ENCODE assay signal across 21 cellular contexts in genomic region chr2:855177-855576, GRCh38.
DNase-seq lines count a peak whose midpoint lies in the region; ATAC-seq and TF ChIP-seq lines count a peak whose summit lies in the region.
"Had no signal": no experiment of that assay in that cellular context is flagged by ENCODE, and none has a peak within 500 bp of the region (broad histone marks: within the 10 kb centered on the region; RNA-seq: fewer than 3 reads in every experiment).

No MANE protein-coding gene starts in this region.

- peak overlapping the region; percentile 83 for H3K4me2 ChIP-seq in Loucy (ENCODE audit: low read depth, low read length, poor library complexity, severe bottlenecking)

- TF ChIP-seq CTCF in Loucy (conservative IDR thresholded peaks at IDR 0.05; ENCODE audit: low read length) (no peak), natural killer cell (IDR thresholded peaks at IDR 0.05) (no peak), mucosa of descending colon (IDR thresholded peaks at IDR 0.05) (no peak), esophagus muscularis mucosa (IDR thresholded peaks at IDR 0.05) (no peak)

- WGBS in esophagus muscularis mucosa: 77% methylated on average over 10 of the region's 10 CpGs

- H3K4me3 Mint-ChIP-seq in activated T-helper 17 cell treated with anti-CD3 and anti-CD28 coated beads, Interleukin-2, amount 50 U/mL, for 72 hours: peak overlapping the region; percentile 52
- peak overlapping the region; percentile 77 for H3K4me3 Mint-ChIP-seq in natural killer cell
- H3K4me3 Mint-ChIP-seq: activated naive CD8-positive, alpha-beta T cell had no signal

- peaks cover 12% of the 10 kb centered on the region for H3K9me3 Mint-ChIP-seq in activated T-helper 17 cell treated with anti-CD3 and anti-CD28 coated beads, Interleukin-2, amount 50 U/mL, for 72 hours
- peaks cover 3 to 19% of the 10 kb centered on the region in 2 donors for H3K9me3 Mint-ChIP-seq in natural killer cell

- H3K4me3 ChIP-seq in Loucy (ENCODE audit: low read length, poor library complexity, severe bottlenecking): peak overlapping the region; percentile 77
- H3K4me3 ChIP-seq in mucosa of descending colon: no peak overlapping the region
- H3K4me3 ChIP-seq in esophagus muscularis mucosa: no peak overlapping the region
- H3K4me3 ChIP-seq: heart left ventricle, upper lobe of left lung had no signal

- no peaks in the 10 kb centered on the region for H3K79me2 ChIP-seq in Loucy (ENCODE audit: insufficient read depth, low read length)

- peaks cover 10% of the 10 kb centered on the region for H3K4me1 Mint-ChIP-seq in activated T-helper 17 cell treated with anti-CD3 and anti-CD28 coated beads, Interleukin-2, amount 50 U/mL, for 72 hours
- peaks cover 24 to 33% of the 10 kb centered on the region in 2 donors for H3K4me1 Mint-ChIP-seq in natural killer cell

- TF ChIP-seq EP300 in esophagus muscularis mucosa (IDR thresholded peaks at IDR 0.05): no peak

- no peaks in the 10 kb centered on the region for H4K20me1 ChIP-seq in Loucy (ENCODE audit: insufficient read depth, low read length, poor library complexity, severe bottlenecking)

- intact Hi-C loops in natural killer cell (cut with micrococcal nuclease) (no loop called here), mucosa of descending colon (cut with DNase I, micrococcal nuclease) (loop anchor here in 1 of 2 donors (10.0 kb wide), 1 partner anchor 690 kb away; no protein-coding TSS in a partner anchor), esophagus muscularis mucosa (cut with DNase I) (no loop called here)

- H3K27me3 ChIP-seq in Loucy (ENCODE audit: insufficient read depth, low read length, poor library complexity, severe bottlenecking) (no peaks in the 10 kb centered on the region), esophagus muscularis mucosa (no peaks in the 10 kb centered on the region)
- H3K27me3 ChIP-seq: heart left ventricle, upper lobe of left lung had no signal

- H3K9me3 ChIP-seq in Loucy (ENCODE audit: insufficient read depth, low read depth, low read length) (no peaks in the 10 kb centered on the region), mucosa of descending colon (no peaks in the 10 kb centered on the region), esophagus muscularis mucosa (no peaks in the 10 kb centered on the region)
- H3K9me3 ChIP-seq: Caco-2, heart left ventricle, upper lobe of left lung had no signal

- TF ChIP-seq POLR2A in esophagus muscularis mucosa (IDR thresholded peaks at IDR 0.05; ENCODE audit: low read depth): no peak

- no peaks in the 10 kb centered on the region for H3K36me3 Mint-ChIP-seq in activated T-helper 17 cell treated with anti-CD3 and anti-CD28 coated beads, Interleukin-2, amount 50 U/mL, for 72 hours (ENCODE audit: low read depth)
- no peaks in the 10 kb centered on the region for H3K36me3 Mint-ChIP-seq in natural killer cell
- H3K36me3 Mint-ChIP-seq: activated naive CD8-positive, alpha-beta T cell had no signal

- H2AFZ ChIP-seq in Loucy (ENCODE audit: low read length): peak overlapping the region; percentile 67

- H3K4me1 ChIP-seq in Loucy (ENCODE audit: insufficient read depth, low read length, poor library complexity, severe bottlenecking): peaks cover 35% of the 10 kb centered on the region
- no peaks in the 10 kb centered on the region for H3K4me1 ChIP-seq in mucosa of descending colon (ENCODE audit: low read depth)
- H3K4me1 ChIP-seq in esophagus muscularis mucosa: no peaks in the 10 kb centered on the region
- H3K4me1 ChIP-seq: Caco-2, heart left ventricle, upper lobe of left lung had no signal

- peak overlapping the region; percentile 75 for H3K9ac ChIP-seq in Loucy (ENCODE audit: low read depth, low read length, poor library complexity, severe bottlenecking)

- H3K36me3 ChIP-seq in Loucy (ENCODE audit: insufficient read depth, low read length) (no peaks in the 10 kb centered on the region), mucosa of descending colon (ENCODE audit: low read depth) (no peaks in the 10 kb centered on the region), esophagus muscularis mucosa (no peaks in the 10 kb centered on the region)
- H3K36me3 ChIP-seq: heart left ventricle, upper lobe of left lung had no signal

- no peak overlapping the region for H3K27ac ChIP-seq in esophagus muscularis mucosa (replicated peaks in 1 of 4)
- H3K27ac ChIP-seq: 22Rv1, heart left ventricle, upper lobe of left lung had no signal

- DNase-seq in DMS153 (lab: John Stamatoyannopoulos, UW): peak; percentile 10
- DNase-seq in DMS153 treated with DMSO at 0.1 percent for 48 hours (lab: John Stamatoyannopoulos, UW; ENCODE audit: unreplicated experiment): no peak
- no peak for DNase-seq in natural killer cell
- DNase-seq in mucosa of descending colon: no peak
- no peak for DNase-seq in esophagus muscularis mucosa (ENCODE audit: extremely low spot score)
- DNase-seq: activated T-cell treated with anti-CD3 and anti-CD28 coated beads, Interleukin-2, amount 50 U/mL, for 1 hour; heart left ventricle; IMR-90; mammary epithelial cell; NCI-H1417 treated with DMSO at 0.1 percent for 48 hours; NCI-H2107; NCI-H446; Right ventricle myocardium superior; upper lobe of left lung had no signal

- no peaks in the 10 kb centered on the region for H3K27me3 Mint-ChIP-seq in activated T-helper 17 cell treated with anti-CD3 and anti-CD28 coated beads, Interleukin-2, amount 50 U/mL, for 72 hours
- H3K27me3 Mint-ChIP-seq in natural killer cell (ENCODE audit: low read depth in 2 of 2): peaks cover 0 to 3% of the 10 kb centered on the region in 2 donors
- H3K27me3 Mint-ChIP-seq: activated naive CD8-positive, alpha-beta T cell had no signal

- H3K9me2 ChIP-seq in Loucy (replicated peaks; ENCODE audit: low read depth, low read length): no peaks in the 10 kb centered on the region

- H3F3A ChIP-seq in Loucy (ENCODE audit: low read depth): no peaks in the 10 kb centered on the region; the same call in 1 of the 2 replicates

- ATAC-seq in activated T-helper 17 cell treated with anti-CD3 and anti-CD28 coated beads, Interleukin-2, amount 50 U/mL, for 72 hours (replicated peaks): peak; percentile 46
- peak in 1 of 3 donors; percentile 87 for ATAC-seq in natural killer cell
- ATAC-seq in mucosa of descending colon: no peak
- ATAC-seq in GM21526 (IDR thresholded peaks at IDR 0.05; ENCODE audit: low FRiP score, unreplicated experiment): no peak
- ATAC-seq: heart left ventricle, left cardiac atrium had no signal

- peak overlapping the region; percentile 82 for H3K27ac Mint-ChIP-seq in activated T-helper 17 cell treated with anti-CD3 and anti-CD28 coated beads, Interleukin-2, amount 50 U/mL, for 72 hours
- peak overlapping the region; percentile 35 to 59 for H3K27ac Mint-ChIP-seq in natural killer cell
